20 cellular contexts compared by ENCODE assay signal in the genomic region with DNA sequence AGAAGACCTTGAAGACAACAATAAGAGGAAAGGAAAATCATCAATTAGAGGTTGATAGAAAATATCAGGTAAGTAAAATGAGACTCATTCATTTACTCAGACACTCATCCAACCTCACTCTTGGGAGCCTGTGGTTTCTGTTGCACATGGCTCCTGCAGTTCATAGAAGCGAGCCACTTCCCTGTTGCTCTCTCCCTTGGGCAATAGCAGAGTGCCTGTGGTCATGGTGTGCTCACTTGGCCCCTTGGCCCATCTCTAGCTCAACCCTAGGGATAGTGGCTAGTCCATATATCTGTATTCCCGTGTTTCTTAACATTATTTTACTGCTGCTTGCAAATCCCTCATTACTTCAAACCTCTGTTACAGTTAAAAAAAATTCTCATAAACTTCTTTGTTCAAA.
DNase-seq lines count a peak whose midpoint lies in the region; ATAC-seq and TF ChIP-seq lines count a peak whose summit lies in the region.
"Had no signal": no experiment of that assay in that cellular context is flagged by ENCODE, and none has a peak within 500 bp of the region (broad histone marks: within the 10 kb centered on the region; RNA-seq: fewer than 3 reads in every experiment).

No MANE protein-coding gene starts in this region.

- no peaks in the 10 kb centered on the region for H3K27me3 ChIP-seq in SU-DHL-6 (ENCODE audit: low read length)
- H3K27me3 ChIP-seq: body of pancreas, right lobe of liver had no signal

- no peaks in the 10 kb centered on the region for H3K36me3 Mint-ChIP-seq in stimulated activated memory B cell treated with anti-CD40 and anti-IgM and Interleukin-4, amounts not matched to agents 10 μg/mL and 1 μg/mL and 100 μg/mL, for 72 hours
- peaks cover 0 to 5% (median 0%) of the 10 kb centered on the region in 3 donors for H3K36me3 Mint-ChIP-seq in naive thymus-derived CD8-positive, alpha-beta T cell
- H3K36me3 Mint-ChIP-seq: CD8-positive, alpha-beta T cell; type B pancreatic cell had no signal

- H4K20me1 ChIP-seq in SU-DHL-6 (ENCODE audit: low read depth, low read length) = no peaks in the 10 kb centered on the region

- no peak overlapping the region for H3K27ac ChIP-seq in SU-DHL-6 (ENCODE audit: low read depth, low read length)
- H3K27ac ChIP-seq: body of pancreas, right lobe of liver had no signal

- ATAC-seq in stimulated activated memory B cell treated with anti-CD40 and anti-IgM and Interleukin-4, amounts not matched to agents 10 μg/mL and 1 μg/mL and 100 μg/mL, for 72 hours = peak; percentile 61
- ATAC-seq in naive thymus-derived CD8-positive, alpha-beta T cell = no peak
- no peak for ATAC-seq in HG03469 (IDR thresholded peaks at IDR 0.05; ENCODE audit: unreplicated experiment)
- ATAC-seq: body of pancreas; CD8-positive, alpha-beta T cell; right lobe of liver; Right ventricle myocardium inferior had no signal

- peak overlapping the region; percentile 76 for H2AFZ ChIP-seq in SU-DHL-6 (ENCODE audit: low read depth, low read length, severe bottlenecking)

- H3K9me3 ChIP-seq in SU-DHL-6 (ENCODE audit: insufficient read depth, low read length) = no peaks in the 10 kb centered on the region
- H3K9me3 ChIP-seq: body of pancreas, right lobe of liver had no signal

- no peak overlapping the region for H3K4me3 Mint-ChIP-seq in stimulated activated memory B cell treated with anti-CD40 and anti-IgM and Interleukin-4, amounts not matched to agents 10 μg/mL and 1 μg/mL and 100 μg/mL, for 72 hours
- no peak overlapping the region for H3K4me3 Mint-ChIP-seq in naive thymus-derived CD8-positive, alpha-beta T cell
- H3K4me3 Mint-ChIP-seq: CD8-positive, alpha-beta T cell; type B pancreatic cell had no signal

- peaks cover 8% of the 10 kb centered on the region for H3K27me3 Mint-ChIP-seq in stimulated activated memory B cell treated with anti-CD40 and anti-IgM and Interleukin-4, amounts not matched to agents 10 μg/mL and 1 μg/mL and 100 μg/mL, for 72 hours
- no peaks in the 10 kb centered on the region for H3K27me3 Mint-ChIP-seq in naive thymus-derived CD8-positive, alpha-beta T cell
- H3K27me3 Mint-ChIP-seq: type B pancreatic cell had no signal

- H3K27ac Mint-ChIP-seq in stimulated activated memory B cell treated with anti-CD40 and anti-IgM and Interleukin-4, amounts not matched to agents 10 μg/mL and 1 μg/mL and 100 μg/mL, for 72 hours = no peak overlapping the region
- no peak overlapping the region for H3K27ac Mint-ChIP-seq in naive thymus-derived CD8-positive, alpha-beta T cell
- H3K27ac Mint-ChIP-seq: CD8-positive, alpha-beta T cell; type B pancreatic cell had no signal

- POLR2A ChIA-PET in naive thymus-derived CD8-positive, alpha-beta T cell (lab: Charles Lee) = no interaction called here

- peak; percentile 59 for TF ChIP-seq POLR2A in NB4 (IDR thresholded peaks at IDR 0.05; ENCODE audit: extremely low read depth, insufficient read length)

- peak overlapping the region; percentile 74 for H3K4me3 ChIP-seq in NB4 (ENCODE audit: low read depth, low read length)
- no peak overlapping the region for H3K4me3 ChIP-seq in SU-DHL-6 (ENCODE audit: insufficient read depth, low read length, poor library complexity, severe bottlenecking)
- H3K4me3 ChIP-seq: body of pancreas, lung, right lobe of liver had no signal

- no peaks in the 10 kb centered on the region for H3K79me2 ChIP-seq in SU-DHL-6 (ENCODE audit: insufficient read depth, low read length)

- H3K9ac ChIP-seq in SU-DHL-6 (ENCODE audit: low read length) = no peak overlapping the region

- peak overlapping the region; percentile 89 for H3K4me2 ChIP-seq in SU-DHL-6 (ENCODE audit: low read depth, low read length, poor library complexity, severe bottlenecking)

- H3K4me1 Mint-ChIP-seq in stimulated activated memory B cell treated with anti-CD40 and anti-IgM and Interleukin-4, amounts not matched to agents 10 μg/mL and 1 μg/mL and 100 μg/mL, for 72 hours = peaks cover 6% of the 10 kb centered on the region
- peaks cover 7 to 40% (median 18%) of the 10 kb centered on the region in 4 donors for H3K4me1 Mint-ChIP-seq in naive thymus-derived CD8-positive, alpha-beta T cell

- DNase-seq in NCI-H748 (lab: John Stamatoyannopoulos, UW; ENCODE audit: unreplicated experiment) (peak; percentile 40), NCI-H748 treated with DMSO at 0.1 percent for 48 hours (lab: John Stamatoyannopoulos, UW) (no peak), NB4 (ENCODE audit: low read depth) (peak; percentile 98), foreskin melanocyte (no peak)
- DNase-seq in naive thymus-derived CD8-positive, alpha-beta T cell = no peak
- DNase-seq: 8988T; activated naive CD4-positive, alpha-beta T cell; CD8-positive, alpha-beta T cell; effector CD4-positive, alpha-beta T cell; NCI-H1436; NCI-H524 treated with DMSO at 0.1 percent for 48 hours; right lobe of liver; stimulated activated CD4-positive, alpha-beta T cell treated with anti-CD3 and anti-CD28 coated beads, Interleukin-2, amount 100 ng/mL, for 48 hours had no signal

- TF ChIP-seq CTCF in NB4 (IDR thresholded peaks at IDR 0.05; ENCODE audit: low read depth, low read length) = no peak
- TF ChIP-seq CTCF in SU-DHL-6 (IDR thresholded peaks at IDR 0.05; ENCODE audit: insufficient read depth, low read length, poor library complexity, severe bottlenecking) = no peak

- H3K9me2 ChIP-seq in SU-DHL-6 (replicated peaks; ENCODE audit: insufficient read depth, low read length) = no peaks in the 10 kb centered on the region

- H3F3A ChIP-seq in SU-DHL-6 (ENCODE audit: insufficient read depth) = peaks cover 10% of the 10 kb centered on the region; the same call in 1 of the 2 replicates

- no peaks in the 10 kb centered on the region for H3K36me3 ChIP-seq in SU-DHL-6 (ENCODE audit: low read length)
- H3K36me3 ChIP-seq: right lobe of liver had no signal

- H3K9me3 Mint-ChIP-seq in stimulated activated memory B cell treated with anti-CD40 and anti-IgM and Interleukin-4, amounts not matched to agents 10 μg/mL and 1 μg/mL and 100 μg/mL, for 72 hours = no peaks in the 10 kb centered on the region
- no peaks in the 10 kb centered on the region for H3K9me3 Mint-ChIP-seq in naive thymus-derived CD8-positive, alpha-beta T cell
- H3K9me3 Mint-ChIP-seq: CD8-positive, alpha-beta T cell; type B pancreatic cell had no signal

Comparison
In these comparisons a context has a peak if more than half of its experiments do, and no peak if none do; other contexts are left out.
1. DNase-seq: peak in NCI-H748 (single experiment) and NB4 (single experiment); none in NCI-H748 treated with DMSO at 0.1 percent for 48 hours (single experiment), foreskin melanocyte (single experiment) and naive thymus-derived CD8-positive, alpha-beta T cell (0 of 10).